ENCODE assay signal across 25 cellular contexts in the genomic region with DNA sequence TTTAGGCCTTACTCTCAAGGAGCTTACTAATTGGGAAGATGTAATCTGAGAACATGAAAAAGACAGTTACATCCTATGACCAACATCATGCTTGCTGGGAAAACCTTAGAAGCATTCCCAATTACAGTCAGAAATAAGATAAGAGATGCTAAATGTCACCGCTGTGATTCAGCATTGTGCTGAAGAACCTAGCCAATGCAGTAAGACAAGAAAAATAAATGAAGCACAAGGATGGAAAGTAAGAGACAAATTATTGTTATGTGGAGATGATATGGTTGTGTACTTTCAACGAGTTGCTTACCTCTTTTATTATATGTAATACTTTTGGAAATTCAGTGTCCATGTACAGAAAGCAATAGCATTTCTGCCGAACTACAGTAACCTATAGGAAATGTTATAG.
"Had no signal": no experiment of that assay in that cellular context is flagged by ENCODE, and none has a peak within 500 bp of the region (broad histone marks: within the 10 kb centered on the region; RNA-seq: fewer than 3 reads in every experiment).

No MANE protein-coding gene starts in this region.

- H3K9me3 ChIP-seq: uterus had no signal

- H3K4me3 ChIP-seq: esophagus muscularis mucosa, heart left ventricle, lung, mucosa of descending colon, uterus had no signal

- H3K27ac ChIP-seq: esophagus muscularis mucosa, foreskin keratinocyte, VCaP had no signal

- H3K4me1 ChIP-seq: foreskin keratinocyte, uterus had no signal

- FAIRE-seq: bronchial epithelial cell, TTC549 had no signal

- DNase-seq: activated CD4-positive, alpha-beta memory T cell treated with anti-CD3 and anti-CD28 coated beads for 36 hours; activated CD4-positive, alpha-beta T cell treated with anti-CD3 and anti-CD28 coated beads for 48 hours; activated naive CD4-positive, alpha-beta T cell; activated T-cell treated with anti-CD3 and anti-CD28 coated beads, Interleukin-2, amount 50 U/mL, for 48 hours; anterior cingulate cortex; dermis blood vessel endothelial cell; effector CD4-positive, alpha-beta T cell; foreskin keratinocyte; heart left ventricle; mucosa of descending colon; posterior cingulate gyrus; right cardiac atrium; stimulated activated CD4-positive, alpha-beta T cell treated with anti-CD3 and anti-CD28 coated beads, Interleukin-15, amount 100 ng/mL, for 24 hours; stimulated activated naive CD4-positive, alpha-beta T cell; substantia nigra; T-helper 9 cell; uterus had no signal

- H3K27ac Mint-ChIP-seq: nephron, type B pancreatic cell had no signal

- H3K36me3 ChIP-seq: esophagus muscularis mucosa, heart left ventricle, uterus had no signal

- H3K4me3 Mint-ChIP-seq: activated CD4-positive, alpha-beta memory T cell treated with anti-CD3 and anti-CD28 coated beads for 36 hours; central memory CD8-positive, alpha-beta T cell; nephron; type B pancreatic cell had no signal

- ATAC-seq: foreskin keratinocyte, mucosa of descending colon, right cardiac atrium had no signal

- H3K27me3 ChIP-seq: esophagus muscularis mucosa, foreskin keratinocyte, heart left ventricle, uterus had no signal

- H3K27me3 Mint-ChIP-seq: activated CD4-positive, alpha-beta memory T cell treated with anti-CD3 and anti-CD28 coated beads for 36 hours; central memory CD8-positive, alpha-beta T cell; type B pancreatic cell had no signal
